Comparison of ENCODE assay signal across 8 cellular contexts in the genomic region with DNA sequence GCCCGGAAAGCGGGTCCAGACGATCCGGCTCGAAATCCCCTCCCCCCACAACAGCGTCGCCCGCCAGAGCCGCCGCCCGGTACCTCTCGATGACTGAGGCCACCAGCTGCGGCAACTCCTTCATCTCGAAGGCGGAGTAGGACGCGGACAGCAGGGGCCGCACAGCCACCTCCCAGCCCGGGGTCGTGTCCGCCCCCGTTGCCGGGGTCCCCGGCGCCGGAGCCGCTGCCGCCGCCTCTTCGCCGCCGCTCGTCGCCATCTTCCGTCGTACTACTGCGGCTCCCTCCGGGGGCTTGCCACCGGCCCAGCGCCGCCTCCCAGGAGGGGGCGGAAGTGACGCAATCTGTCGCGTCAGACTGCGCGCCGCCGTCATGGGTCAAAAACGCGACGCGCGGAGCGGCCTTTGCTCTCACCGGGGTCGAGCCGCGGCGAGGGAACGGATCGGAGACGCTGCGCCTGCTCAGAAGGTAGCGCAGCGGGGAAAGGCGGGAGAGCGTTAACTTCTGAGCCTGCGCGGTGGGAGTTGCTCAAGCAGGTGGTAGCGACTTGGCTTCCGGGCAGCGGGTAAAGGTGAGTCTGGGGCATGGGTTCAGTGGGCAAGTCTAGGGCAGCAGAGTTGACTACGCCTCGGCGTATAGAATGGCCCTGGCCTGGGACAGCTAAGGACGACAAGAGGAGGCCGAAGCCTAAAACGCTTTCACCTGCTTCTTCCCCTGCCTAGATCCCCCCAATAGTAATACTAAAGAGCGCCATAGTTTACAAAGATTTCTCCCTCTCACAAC. TPM values are rescaled to one million over a fixed set of nuclear protein-coding genes. Genes with fewer than 3 reads are reported as not detected.
DNase-seq lines count a peak whose midpoint lies in the region; ATAC-seq, FAIRE-seq and TF ChIP-seq lines count a peak whose summit lies in the region.

Gene UBR4 (minus strand): TSS at position 277 of the 782 bp plus-strand sequence. CDS start 18 bp downstream, at position 259.

- TF ChIP-seq POLR2A in GM12892 (IDR thresholded peaks at IDR 0.05; ENCODE audit: low read depth, low read length) = peak; percentile 91

- peak; percentile 99 for FAIRE-seq in GM12892 (lab: Jason Lieb, UNC)

- 0% methylated on average over 78 to 80 of the region's 80 CpGs for WGBS in heart right ventricle, 2 donors

- ATAC-seq in HG02852 (IDR thresholded peaks at IDR 0.05; ENCODE audit: unreplicated experiment) (peak; percentile 84), heart right ventricle (peak; percentile 98 to 99 (median 98)), upper lobe of right lung (peak; percentile 98)

- peaks cover 0 to 26% (median 0%) of the 10 kb centered on the region in 9 donors for H3K36me3 ChIP-seq in heart right ventricle
- H3K36me3 ChIP-seq in upper lobe of right lung = peaks cover 17% of the 10 kb centered on the region

- intact Hi-C loops in heart right ventricle (cut with DNase I) (loop anchor here in 1 of 10 donors (10.0 kb wide), 1 partner anchor 385 kb away; a partner anchor contains a TSS), posterior vena cava (cut with DNase I) (loop anchor here in 1 of 2 donors (5.0 kb wide), 1 partner anchor 1507 kb away; the partner anchor contains the start of gene KIF17), upper lobe of right lung (cut with DNase I) (no loop called here)

- peak; percentile 79 for DNase-seq in GM12892 (ENCODE audit: insufficient read length)
- DNase-seq in NCI-H146 (lab: John Stamatoyannopoulos, UW) = peak; percentile 88
- DNase-seq in T-helper 1 cell = peak; percentile 93 to 97 (median 95)
- peak; percentile 90 for DNase-seq in amniotic epithelial cell (ENCODE audit: low read depth)
- peak; percentile 94 to 95 for DNase-seq in heart right ventricle
- DNase-seq in posterior vena cava (ENCODE audit: low spot score) = peak; percentile 98
- peak; percentile 98 for DNase-seq in upper lobe of right lung

- H3K27me3 ChIP-seq in heart right ventricle (no peaks in the 10 kb centered on the region), upper lobe of right lung (no peaks in the 10 kb centered on the region)

- H3K4me1 ChIP-seq in heart right ventricle (peaks cover 15 to 73% (median 64%) of the 10 kb centered on the region in 9 donors), upper lobe of right lung (peaks cover 39% of the 10 kb centered on the region)

- H3K27ac ChIP-seq in heart right ventricle = peak within 1 kb of the TSS; percentile 84 to 97 (median 95)
- peak within 1 kb of the TSS; percentile 93 for H3K27ac ChIP-seq in upper lobe of right lung

- peak in 1 of 9 donors; percentile 35 for TF ChIP-seq CTCF in heart right ventricle (IDR thresholded peaks at IDR 0.05)
- TF ChIP-seq CTCF in upper lobe of right lung (IDR thresholded peaks at IDR 0.05) = no peak

- H3K9me3 ChIP-seq in heart right ventricle = no peaks in the 10 kb centered on the region
- no peaks in the 10 kb centered on the region for H3K9me3 ChIP-seq in upper lobe of right lung

- H3K4me3 ChIP-seq in heart right ventricle = peak within 1 kb of the TSS; percentile 70 to 94 (median 90)
- H3K4me3 ChIP-seq in upper lobe of right lung = peak within 1 kb of the TSS; percentile 90

RNA-seq across cellular contexts. Expression of gene UBR4, which starts in this region (rescaled TPM):
- 78.8 TPM for polyA plus RNA-seq in GM12892 (2012; ENCODE audit: missing spikeins)
- total RNA-seq in heart right ventricle (100 to 1,000 TPM in 2 of 10 donors, 10 to 100 TPM in 8; 60.0 to 115 (median 90.6) TPM), posterior vena cava (100 to 1,000 TPM; 111 to 120 TPM), upper lobe of right lung (110 TPM)
- 10 to 100 TPM; 74.1 to 97.9 TPM for polyA plus RNA-seq in heart right ventricle

Comparison
In these comparisons a context has a peak if more than half of its experiments do, and no peak if none do; other contexts are left out.
1. Peak in every context shown above with its lines: DNase-seq, ATAC-seq, H3K4me3 ChIP-seq and H3K27ac ChIP-seq.